2 cellular contexts compared by ENCODE assay signal in the genomic region with DNA sequence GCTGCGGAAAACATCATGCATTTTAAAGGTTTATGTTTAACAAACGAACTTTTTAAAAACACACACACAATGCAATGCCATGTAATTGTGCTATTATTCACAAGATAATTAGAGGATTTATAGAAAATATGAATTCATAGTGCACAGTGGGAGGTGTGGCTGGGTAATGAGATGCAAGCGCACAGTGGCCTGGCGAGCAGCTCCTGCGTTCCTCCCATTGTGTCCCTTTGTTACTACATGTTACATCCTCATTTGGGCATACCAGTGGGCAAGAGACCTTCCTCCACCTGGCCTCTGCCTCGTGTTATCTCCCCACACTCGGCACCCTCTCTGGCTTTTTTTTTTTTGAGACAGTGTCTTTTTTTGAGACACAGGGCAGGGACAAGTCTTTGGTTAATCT.
TF ChIP-seq lines count a peak whose summit lies in the region.

No MANE protein-coding gene starts in this region.

TF ChIP-seq in GM23338, 12 proteins besides CTCF, POLR2A, EP300 and RAD21 (continued from another document):
- TF ChIP-seq, protein P1, sequence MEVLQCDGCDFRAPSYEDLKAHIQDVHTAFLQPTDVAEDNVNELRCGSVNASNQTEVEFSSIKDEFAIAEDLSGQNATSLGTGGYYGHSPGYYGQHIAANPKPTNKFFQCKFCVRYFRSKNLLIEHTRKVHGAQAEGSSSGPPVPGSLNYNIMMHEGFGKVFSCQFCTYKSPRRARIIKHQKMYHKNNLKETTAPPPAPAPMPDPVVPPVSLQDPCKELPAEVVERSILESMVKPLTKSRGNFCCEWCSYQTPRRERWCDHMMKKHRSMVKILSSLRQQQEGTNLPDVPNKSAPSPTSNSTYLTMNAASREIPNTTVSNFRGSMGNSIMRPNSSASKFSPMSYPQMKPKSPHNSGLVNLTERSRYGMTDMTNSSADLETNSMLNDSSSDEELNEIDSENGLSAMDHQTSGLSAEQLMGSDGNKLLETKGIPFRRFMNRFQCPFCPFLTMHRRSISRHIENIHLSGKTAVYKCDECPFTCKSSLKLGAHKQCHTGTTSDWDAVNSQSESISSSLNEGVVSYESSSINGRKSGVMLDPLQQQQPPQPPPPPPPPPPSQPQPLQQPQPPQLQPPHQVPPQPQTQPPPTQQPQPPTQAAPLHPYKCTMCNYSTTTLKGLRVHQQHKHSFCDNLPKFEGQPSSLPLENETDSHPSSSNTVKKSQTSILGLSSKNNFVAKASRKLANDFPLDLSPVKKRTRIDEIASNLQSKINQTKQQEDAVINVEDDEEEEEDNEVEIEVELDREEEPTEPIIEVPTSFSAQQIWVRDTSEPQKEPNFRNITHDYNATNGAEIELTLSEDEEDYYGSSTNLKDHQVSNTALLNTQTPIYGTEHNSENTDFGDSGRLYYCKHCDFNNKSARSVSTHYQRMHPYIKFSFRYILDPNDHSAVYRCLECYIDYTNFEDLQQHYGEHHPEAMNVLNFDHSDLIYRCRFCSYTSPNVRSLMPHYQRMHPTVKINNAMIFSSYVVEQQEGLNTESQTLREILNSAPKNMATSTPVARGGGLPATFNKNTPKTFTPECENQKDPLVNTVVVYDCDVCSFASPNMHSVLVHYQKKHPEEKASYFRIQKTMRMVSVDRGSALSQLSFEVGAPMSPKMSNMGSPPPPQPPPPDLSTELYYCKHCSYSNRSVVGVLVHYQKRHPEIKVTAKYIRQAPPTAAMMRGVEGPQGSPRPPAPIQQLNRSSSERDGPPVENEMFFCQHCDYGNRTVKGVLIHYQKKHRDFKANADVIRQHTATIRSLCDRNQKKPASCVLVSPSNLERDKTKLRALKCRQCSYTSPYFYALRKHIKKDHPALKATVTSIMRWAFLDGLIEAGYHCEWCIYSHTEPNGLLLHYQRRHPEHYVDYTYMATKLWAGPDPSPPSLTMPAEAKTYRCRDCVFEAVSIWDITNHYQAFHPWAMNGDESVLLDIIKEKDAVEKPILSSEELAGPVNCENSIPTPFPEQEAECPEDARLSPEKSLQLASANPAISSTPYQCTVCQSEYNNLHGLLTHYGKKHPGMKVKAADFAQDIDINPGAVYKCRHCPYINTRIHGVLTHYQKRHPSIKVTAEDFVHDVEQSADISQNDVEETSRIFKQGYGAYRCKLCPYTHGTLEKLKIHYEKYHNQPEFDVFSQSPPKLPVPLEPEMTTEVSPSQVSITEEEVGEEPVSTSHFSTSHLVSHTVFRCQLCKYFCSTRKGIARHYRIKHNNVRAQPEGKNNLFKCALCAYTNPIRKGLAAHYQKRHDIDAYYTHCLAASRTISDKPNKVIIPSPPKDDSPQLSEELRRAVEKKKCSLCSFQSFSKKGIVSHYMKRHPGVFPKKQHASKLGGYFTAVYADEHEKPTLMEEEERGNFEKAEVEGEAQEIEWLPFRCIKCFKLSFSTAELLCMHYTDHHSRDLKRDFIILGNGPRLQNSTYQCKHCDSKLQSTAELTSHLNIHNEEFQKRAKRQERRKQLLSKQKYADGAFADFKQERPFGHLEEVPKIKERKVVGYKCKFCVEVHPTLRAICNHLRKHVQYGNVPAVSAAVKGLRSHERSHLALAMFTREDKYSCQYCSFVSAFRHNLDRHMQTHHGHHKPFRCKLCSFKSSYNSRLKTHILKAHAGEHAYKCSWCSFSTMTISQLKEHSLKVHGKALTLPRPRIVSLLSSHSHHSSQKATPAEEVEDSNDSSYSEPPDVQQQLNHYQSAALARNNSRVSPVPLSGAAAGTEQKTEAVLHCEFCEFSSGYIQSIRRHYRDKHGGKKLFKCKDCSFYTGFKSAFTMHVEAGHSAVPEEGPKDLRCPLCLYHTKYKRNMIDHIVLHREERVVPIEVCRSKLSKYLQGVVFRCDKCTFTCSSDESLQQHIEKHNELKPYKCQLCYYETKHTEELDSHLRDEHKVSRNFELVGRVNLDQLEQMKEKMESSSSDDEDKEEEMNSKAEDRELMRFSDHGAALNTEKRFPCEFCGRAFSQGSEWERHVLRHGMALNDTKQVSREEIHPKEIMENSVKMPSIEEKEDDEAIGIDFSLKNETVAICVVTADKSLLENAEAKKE (CRISPR knock-in tag; IDR thresholded peaks at IDR 0.05): no peak
- TF ChIP-seq ZNF331 (CRISPR knock-in tag; IDR thresholded peaks at IDR 0.05; ENCODE audit: low read depth) (no peak), EZH2phosphoT487 (IDR thresholded peaks at IDR 0.05; ENCODE audit: unreplicated experiment) (no peak)
- TF ChIP-seq, protein P2, sequence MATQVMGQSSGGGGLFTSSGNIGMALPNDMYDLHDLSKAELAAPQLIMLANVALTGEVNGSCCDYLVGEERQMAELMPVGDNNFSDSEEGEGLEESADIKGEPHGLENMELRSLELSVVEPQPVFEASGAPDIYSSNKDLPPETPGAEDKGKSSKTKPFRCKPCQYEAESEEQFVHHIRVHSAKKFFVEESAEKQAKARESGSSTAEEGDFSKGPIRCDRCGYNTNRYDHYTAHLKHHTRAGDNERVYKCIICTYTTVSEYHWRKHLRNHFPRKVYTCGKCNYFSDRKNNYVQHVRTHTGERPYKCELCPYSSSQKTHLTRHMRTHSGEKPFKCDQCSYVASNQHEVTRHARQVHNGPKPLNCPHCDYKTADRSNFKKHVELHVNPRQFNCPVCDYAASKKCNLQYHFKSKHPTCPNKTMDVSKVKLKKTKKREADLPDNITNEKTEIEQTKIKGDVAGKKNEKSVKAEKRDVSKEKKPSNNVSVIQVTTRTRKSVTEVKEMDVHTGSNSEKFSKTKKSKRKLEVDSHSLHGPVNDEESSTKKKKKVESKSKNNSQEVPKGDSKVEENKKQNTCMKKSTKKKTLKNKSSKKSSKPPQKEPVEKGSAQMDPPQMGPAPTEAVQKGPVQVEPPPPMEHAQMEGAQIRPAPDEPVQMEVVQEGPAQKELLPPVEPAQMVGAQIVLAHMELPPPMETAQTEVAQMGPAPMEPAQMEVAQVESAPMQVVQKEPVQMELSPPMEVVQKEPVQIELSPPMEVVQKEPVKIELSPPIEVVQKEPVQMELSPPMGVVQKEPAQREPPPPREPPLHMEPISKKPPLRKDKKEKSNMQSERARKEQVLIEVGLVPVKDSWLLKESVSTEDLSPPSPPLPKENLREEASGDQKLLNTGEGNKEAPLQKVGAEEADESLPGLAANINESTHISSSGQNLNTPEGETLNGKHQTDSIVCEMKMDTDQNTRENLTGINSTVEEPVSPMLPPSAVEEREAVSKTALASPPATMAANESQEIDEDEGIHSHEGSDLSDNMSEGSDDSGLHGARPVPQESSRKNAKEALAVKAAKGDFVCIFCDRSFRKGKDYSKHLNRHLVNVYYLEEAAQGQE (IDR thresholded peaks at IDR 0.05; ENCODE audit: unreplicated experiment): no peak

TF ChIP-seq in WTC11, 78 proteins besides CTCF, POLR2A, EP300 and RAD21 (continued from another document):
- TF ChIP-seq, protein P3, sequence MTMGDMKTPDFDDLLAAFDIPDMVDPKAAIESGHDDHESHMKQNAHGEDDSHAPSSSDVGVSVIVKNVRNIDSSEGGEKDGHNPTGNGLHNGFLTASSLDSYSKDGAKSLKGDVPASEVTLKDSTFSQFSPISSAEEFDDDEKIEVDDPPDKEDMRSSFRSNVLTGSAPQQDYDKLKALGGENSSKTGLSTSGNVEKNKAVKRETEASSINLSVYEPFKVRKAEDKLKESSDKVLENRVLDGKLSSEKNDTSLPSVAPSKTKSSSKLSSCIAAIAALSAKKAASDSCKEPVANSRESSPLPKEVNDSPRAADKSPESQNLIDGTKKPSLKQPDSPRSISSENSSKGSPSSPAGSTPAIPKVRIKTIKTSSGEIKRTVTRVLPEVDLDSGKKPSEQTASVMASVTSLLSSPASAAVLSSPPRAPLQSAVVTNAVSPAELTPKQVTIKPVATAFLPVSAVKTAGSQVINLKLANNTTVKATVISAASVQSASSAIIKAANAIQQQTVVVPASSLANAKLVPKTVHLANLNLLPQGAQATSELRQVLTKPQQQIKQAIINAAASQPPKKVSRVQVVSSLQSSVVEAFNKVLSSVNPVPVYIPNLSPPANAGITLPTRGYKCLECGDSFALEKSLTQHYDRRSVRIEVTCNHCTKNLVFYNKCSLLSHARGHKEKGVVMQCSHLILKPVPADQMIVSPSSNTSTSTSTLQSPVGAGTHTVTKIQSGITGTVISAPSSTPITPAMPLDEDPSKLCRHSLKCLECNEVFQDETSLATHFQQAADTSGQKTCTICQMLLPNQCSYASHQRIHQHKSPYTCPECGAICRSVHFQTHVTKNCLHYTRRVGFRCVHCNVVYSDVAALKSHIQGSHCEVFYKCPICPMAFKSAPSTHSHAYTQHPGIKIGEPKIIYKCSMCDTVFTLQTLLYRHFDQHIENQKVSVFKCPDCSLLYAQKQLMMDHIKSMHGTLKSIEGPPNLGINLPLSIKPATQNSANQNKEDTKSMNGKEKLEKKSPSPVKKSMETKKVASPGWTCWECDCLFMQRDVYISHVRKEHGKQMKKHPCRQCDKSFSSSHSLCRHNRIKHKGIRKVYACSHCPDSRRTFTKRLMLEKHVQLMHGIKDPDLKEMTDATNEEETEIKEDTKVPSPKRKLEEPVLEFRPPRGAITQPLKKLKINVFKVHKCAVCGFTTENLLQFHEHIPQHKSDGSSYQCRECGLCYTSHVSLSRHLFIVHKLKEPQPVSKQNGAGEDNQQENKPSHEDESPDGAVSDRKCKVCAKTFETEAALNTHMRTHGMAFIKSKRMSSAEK (CRISPR knock-in tag; IDR thresholded peaks at IDR 0.05; ENCODE audit: borderline replicate concordance): no peak
- TF ChIP-seq, protein P4, sequence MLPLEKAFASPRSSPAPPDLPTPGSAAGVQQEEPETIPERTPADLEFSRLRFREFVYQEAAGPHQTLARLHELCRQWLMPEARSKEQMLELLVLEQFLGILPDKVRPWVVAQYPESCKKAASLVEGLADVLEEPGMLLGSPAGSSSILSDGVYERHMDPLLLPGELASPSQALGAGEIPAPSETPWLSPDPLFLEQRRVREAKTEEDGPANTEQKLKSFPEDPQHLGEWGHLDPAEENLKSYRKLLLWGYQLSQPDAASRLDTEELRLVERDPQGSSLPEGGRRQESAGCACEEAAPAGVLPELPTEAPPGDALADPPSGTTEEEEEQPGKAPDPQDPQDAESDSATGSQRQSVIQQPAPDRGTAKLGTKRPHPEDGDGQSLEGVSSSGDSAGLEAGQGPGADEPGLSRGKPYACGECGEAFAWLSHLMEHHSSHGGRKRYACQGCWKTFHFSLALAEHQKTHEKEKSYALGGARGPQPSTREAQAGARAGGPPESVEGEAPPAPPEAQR (CRISPR knock-in tag; IDR thresholded peaks at IDR 0.05): no peak
- no peak for TF ChIP-seq MXD4 (CRISPR knock-in tag; IDR thresholded peaks at IDR 0.05; ENCODE audit: borderline replicate concordance)
